In genomic region chr1:109508873-109509175, GRCh38 we compare ENCODE assay signal across 8 cellular contexts. TPM values are rescaled to one million over a fixed set of nuclear protein-coding genes. Genes with fewer than 3 reads are reported as not detected.
DNase-seq lines count a peak whose midpoint lies in the region; ATAC-seq and TF ChIP-seq lines count a peak whose summit lies in the region.

No MANE protein-coding gene starts in this region.

- peak; percentile 4 for ATAC-seq in activated CD8-positive, alpha-beta T cell treated with anti-CD3 and anti-CD28 coated beads for 36 hours
- ATAC-seq in right cardiac atrium (no peak), GM21723 (IDR thresholded peaks at IDR 0.05; ENCODE audit: unreplicated experiment) (no peak), GM21515 (IDR thresholded peaks at IDR 0.05; ENCODE audit: unreplicated experiment) (no peak)

- TF ChIP-seq CTCF in activated CD8-positive, alpha-beta T cell treated with anti-CD3 and anti-CD28 coated beads for 36 hours (IDR thresholded peaks at IDR 0.05), result no peak

- H3K4me1 Mint-ChIP-seq in activated CD8-positive, alpha-beta T cell treated with anti-CD3 and anti-CD28 coated beads for 36 hours (ENCODE audit: low read depth), result peaks cover 58% of the 10 kb centered on the region

- H3K36me3 ChIP-seq in GM23248 (ENCODE audit: low read depth) (no peaks in the 10 kb centered on the region), skeletal muscle satellite cell (ENCODE audit: insufficient read depth, low read length) (no peaks in the 10 kb centered on the region)

- POLR2A ChIA-PET in activated CD8-positive, alpha-beta T cell treated with anti-CD3 and anti-CD28 coated beads for 36 hours (lab: Charles Lee), result interaction anchor here (0.8 to 4.3 kb wide), 6 partner anchors 10 to 393 kb away, joined by 3 to 48 read pairs (median 10); partner anchors contain the start of genes ATXN7L2 and PSMA5

- no peaks in the 10 kb centered on the region for H3K27me3 Mint-ChIP-seq in activated CD8-positive, alpha-beta T cell treated with anti-CD3 and anti-CD28 coated beads for 36 hours

- CTCF ChIA-PET in activated CD8-positive, alpha-beta T cell treated with anti-CD3 and anti-CD28 coated beads for 36 hours (lab: Charles Lee), result interaction anchor here (0.9 to 40.7 kb wide), 8 partner anchors 10 to 83 kb away, joined by 3 to 1390 read pairs (median 20); partner anchors contain the start of genes CYB561D1, GPR61 and PSMA5

- H2AFZ ChIP-seq in GM23248, result peak overlapping the region; percentile 97; the same call in 1 of the 2 replicates

- peak overlapping the region; percentile 78 for H3K4me3 Mint-ChIP-seq in activated CD8-positive, alpha-beta T cell treated with anti-CD3 and anti-CD28 coated beads for 36 hours

- peaks cover 4% of the 10 kb centered on the region; the same call in 1 of the 2 replicates for H3K4me1 ChIP-seq in GM23248 (ENCODE audit: insufficient read depth)
- H3K4me1 ChIP-seq in right cardiac atrium (ENCODE audit: control insufficient read depth, insufficient read depth, low read length), result peaks cover 3% of the 10 kb centered on the region
- H3K4me1 ChIP-seq in skeletal muscle satellite cell (ENCODE audit: control insufficient read depth, insufficient read depth, low read length), result peaks cover 9% of the 10 kb centered on the region

- intact Hi-C loops in activated CD8-positive, alpha-beta T cell treated with anti-CD3 and anti-CD28 coated beads for 36 hours (cut with micrococcal nuclease), result no loop called here
- intact Hi-C loops in right cardiac atrium (cut with DNase I), result no loop called here

- 56 to 67% methylated on average over 7 of the region's 7 CpGs for WGBS in GM23248 (ENCODE audit: low coverage in 1 of 2, low lambda C conversion rate in 2 of 2, missing lambda C conversion rate in 2 of 2), 2 experiments
- WGBS in right cardiac atrium, result 52% methylated on average over 7 of the region's 7 CpGs

- in situ Hi-C loops in GM23248 (cut with MboI), result no loop called here

- peak overlapping the region; percentile 98 for H3K4me2 ChIP-seq in GM23248 (ENCODE audit: unreplicated experiment)
- H3K4me2 ChIP-seq in skeletal muscle satellite cell (ENCODE audit: low read length), result peak overlapping the region; percentile 95

- H3K27me3 ChIP-seq in GM23248 (replicated peaks; ENCODE audit: insufficient read depth) (no peaks in the 10 kb centered on the region), right cardiac atrium (ENCODE audit: control insufficient read depth, insufficient read depth) (no peaks in the 10 kb centered on the region), skeletal muscle satellite cell (ENCODE audit: control insufficient read depth, insufficient read depth, low read length) (peaks cover 40% of the 10 kb centered on the region)

- H3F3A ChIP-seq in GM23248 (ENCODE audit: insufficient read depth), result no peaks in the 10 kb centered on the region

- DNase-seq in GM23248 (no peak), right cardiac atrium (no peak), NCI-H226 (no peak), AML-193 (lab: John Stamatoyannopoulos, UW) (no peak)
- no peak for DNase-seq in activated CD8-positive, alpha-beta T cell treated with anti-CD3 and anti-CD28 coated beads for 36 hours

- H3K9me3 Mint-ChIP-seq in activated CD8-positive, alpha-beta T cell treated with anti-CD3 and anti-CD28 coated beads for 36 hours, result no peaks in the 10 kb centered on the region

- H3K79me2 ChIP-seq in GM23248 (ENCODE audit: insufficient read depth), result no peaks in the 10 kb centered on the region

- H3K27ac ChIP-seq in GM23248, result no peak overlapping the region
- no peak overlapping the region for H3K27ac ChIP-seq in right cardiac atrium (ENCODE audit: low read length)

- H4K20me1 ChIP-seq in GM23248 (ENCODE audit: insufficient read depth), result no peaks in the 10 kb centered on the region

- no peaks in the 10 kb centered on the region for H3K36me3 Mint-ChIP-seq in activated CD8-positive, alpha-beta T cell treated with anti-CD3 and anti-CD28 coated beads for 36 hours (ENCODE audit: low read depth)

- H3K9me2 ChIP-seq in GM23248 (ENCODE audit: insufficient read depth), result no peaks in the 10 kb centered on the region

- H3K9me3 ChIP-seq in GM23248 (ENCODE audit: low read depth) (no peaks in the 10 kb centered on the region), right cardiac atrium (ENCODE audit: control insufficient read depth, low read length) (no peaks in the 10 kb centered on the region), skeletal muscle satellite cell (replicated peaks; ENCODE audit: low read length) (no peaks in the 10 kb centered on the region)

- H3K27ac Mint-ChIP-seq in activated CD8-positive, alpha-beta T cell treated with anti-CD3 and anti-CD28 coated beads for 36 hours, result peak overlapping the region; percentile 80

- H3K9ac ChIP-seq in GM23248, result peak overlapping the region; percentile 59; the same call in 1 of the 2 replicates
- no peak overlapping the region for H3K9ac ChIP-seq in skeletal muscle satellite cell (ENCODE audit: low read depth, low read length)

- H3K4me3 ChIP-seq in GM23248 (peak overlapping the region; percentile 92), right cardiac atrium (ENCODE audit: low read length) (peak overlapping the region; percentile 75), skeletal muscle satellite cell (ENCODE audit: low read length) (no peak overlapping the region)

RNA-seq across cellular contexts. Expression of gene AMIGO1, which starts 0.7 kb away (rescaled TPM):
- total RNA-seq in GM23248 (2014; rRNA removed; shearing (Covaris generic)), result 2.7 and 2.8 TPM in 2 replicates
- 1.3 and 1.7 TPM in 2 replicates for polyA plus RNA-seq in GM23248 (2016; fragmentation: Nextera tagmentation; extraction: Ambion mirVana)
- total RNA-seq in activated CD8-positive, alpha-beta T cell treated with anti-CD3 and anti-CD28 coated beads for 36 hours, result 1 to 10 TPM; 1.3 to 1.7 TPM
- total RNA-seq in right cardiac atrium, result 10 to 100 TPM in 3 of 4 donors, 1 to 10 TPM in 1; 9.7 to 14.2 (median 12.9) TPM
- 5.3 TPM for polyA plus RNA-seq in right cardiac atrium
- under 0.01 and 0.25 TPM in 2 replicates for total RNA-seq in skeletal muscle satellite cell (2012; rRNA removed)

RNA-seq across cellular contexts. Expression of gene CYB561D1, which starts 14.9 kb away (rescaled TPM):
- total RNA-seq in GM23248 (2014; rRNA removed; shearing (Covaris generic)), result 9.5 and 9.6 TPM in 2 replicates
- polyA plus RNA-seq in GM23248 (2016; fragmentation: Nextera tagmentation; extraction: Ambion mirVana) (5.5 and 5.9 TPM in 2 replicates), right cardiac atrium (2.8 TPM)
- 1 to 10 TPM; 7.0 to 9.5 TPM for total RNA-seq in activated CD8-positive, alpha-beta T cell treated with anti-CD3 and anti-CD28 coated beads for 36 hours
- 1 to 10 TPM; 4.9 to 6.6 (median 5.5) TPM for total RNA-seq in right cardiac atrium
- total RNA-seq in skeletal muscle satellite cell (2012; rRNA removed), result 3.3 and 4.4 TPM in 2 replicates

RNA-seq across cellular contexts. Expression of gene ATXN7L2, which starts 25.1 kb away (rescaled TPM):
- 2.1 and 5.3 TPM in 2 replicates for total RNA-seq in GM23248 (2014; rRNA removed; shearing (Covaris generic))
- 3.0 and 3.3 TPM in 2 replicates for polyA plus RNA-seq in GM23248 (2016; fragmentation: Nextera tagmentation; extraction: Ambion mirVana)
- total RNA-seq in activated CD8-positive, alpha-beta T cell treated with anti-CD3 and anti-CD28 coated beads for 36 hours, result 10 to 100 TPM; 11.2 to 13.7 TPM
- 1 to 10 TPM; 1.4 to 3.3 (median 2.0) TPM for total RNA-seq in right cardiac atrium
- polyA plus RNA-seq in right cardiac atrium, result 2.6 TPM
- total RNA-seq in skeletal muscle satellite cell (2012; rRNA removed), result 1.5 and 4.1 TPM in 2 replicates

RNA-seq across cellular contexts. Expression of gene GPR61, which starts 30.8 kb away (rescaled TPM):
- not detected in 2 replicates for total RNA-seq in GM23248 (2014; rRNA removed; shearing (Covaris generic))
- polyA plus RNA-seq in GM23248 (2016; fragmentation: Nextera tagmentation; extraction: Ambion mirVana), result not detected in 2 replicates
- total RNA-seq in activated CD8-positive, alpha-beta T cell treated with anti-CD3 and anti-CD28 coated beads for 36 hours, result under 1 TPM in 1 of 2 experiments, not detected in 1; 0.22 TPM
- total RNA-seq in right cardiac atrium, result 1 to 10 TPM in 1 of 4 donors, under 1 TPM in 3; 0.22 to 1.4 (median 0.69) TPM
- polyA plus RNA-seq in right cardiac atrium, result 0.14 TPM
- total RNA-seq in skeletal muscle satellite cell (2012; rRNA removed), result not detected in 2 replicates

RNA-seq across cellular contexts. Expression of gene GNAI3, which starts 39.6 kb away (rescaled TPM):
- 14.7 and 14.9 TPM in 2 replicates for total RNA-seq in GM23248 (2014; rRNA removed; shearing (Covaris generic))
- 14.6 and 14.9 TPM in 2 replicates for polyA plus RNA-seq in GM23248 (2016; fragmentation: Nextera tagmentation; extraction: Ambion mirVana)
- 1 to 10 TPM; 7.5 to 7.7 TPM for total RNA-seq in activated CD8-positive, alpha-beta T cell treated with anti-CD3 and anti-CD28 coated beads for 36 hours
- 1 to 10 TPM; 2.6 to 4.7 (median 3.0) TPM for total RNA-seq in right cardiac atrium
- polyA plus RNA-seq in right cardiac atrium, result 1.6 TPM
- total RNA-seq in skeletal muscle satellite cell (2012; rRNA removed), result 15.5 and 16.0 TPM in 2 replicates
